In the genomic region with DNA sequence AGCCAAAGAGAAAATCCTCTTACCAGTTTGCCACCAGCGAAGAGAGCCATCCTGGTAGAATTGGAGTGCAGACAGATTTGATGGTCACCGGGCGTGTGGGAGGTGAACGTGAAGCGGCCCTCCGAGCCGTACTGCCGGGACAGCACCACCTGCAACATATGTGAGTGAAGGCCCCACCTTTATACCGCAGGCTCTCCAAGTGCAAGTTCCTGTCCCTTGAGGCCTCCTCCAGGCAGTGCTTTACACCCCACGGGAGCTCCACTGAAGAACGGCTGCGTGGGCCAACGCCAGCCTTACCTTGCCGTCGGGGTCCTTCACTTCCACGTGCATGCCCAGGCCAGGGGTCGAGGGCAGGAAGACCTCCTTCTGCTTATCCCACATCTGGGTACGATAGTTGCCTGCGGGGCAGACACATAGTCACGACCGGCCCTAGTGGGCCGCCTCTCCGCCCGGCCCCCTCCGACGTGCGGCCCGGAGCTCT, we compare ENCODE assay signal across 8 cellular contexts. TPM values are rescaled to one million over a fixed set of nuclear protein-coding genes. Genes with fewer than 3 reads are reported as not detected.
DNase-seq lines count a peak whose midpoint lies in the region; ATAC-seq and TF ChIP-seq lines count a peak whose summit lies in the region.

No MANE protein-coding gene starts in this region.

- no peaks in the 10 kb centered on the region for H3K36me3 ChIP-seq in urinary bladder (ENCODE audit: insufficient read depth)

- peaks cover 36% of the 10 kb centered on the region for H3K36me3 Mint-ChIP-seq in activated CD4-positive, alpha-beta memory T cell treated with anti-CD3 and anti-CD28 coated beads for 36 hours
- H3K36me3 Mint-ChIP-seq in naive thymus-derived CD8-positive, alpha-beta T cell, result peaks cover 0 to 44% (median 8%) of the 10 kb centered on the region in 3 donors

- H3K4me1 ChIP-seq in urinary bladder (ENCODE audit: insufficient read depth), result no peaks in the 10 kb centered on the region

- peaks cover 3% of the 10 kb centered on the region for H3K27me3 Mint-ChIP-seq in activated CD4-positive, alpha-beta memory T cell treated with anti-CD3 and anti-CD28 coated beads for 36 hours
- H3K27me3 Mint-ChIP-seq in naive thymus-derived CD8-positive, alpha-beta T cell, result peaks cover 0 to 3% (median 0%) of the 10 kb centered on the region in 5 donors

- H3K27ac ChIP-seq in urinary bladder (ENCODE audit: low read depth), result peak overlapping the region; percentile 65

- peaks cover 29% of the 10 kb centered on the region for H3K4me1 Mint-ChIP-seq in activated CD4-positive, alpha-beta memory T cell treated with anti-CD3 and anti-CD28 coated beads for 36 hours (ENCODE audit: low read depth)
- H3K4me1 Mint-ChIP-seq in naive thymus-derived CD8-positive, alpha-beta T cell, result peaks cover 14 to 37% (median 35%) of the 10 kb centered on the region in 4 donors

- intact Hi-C loops in activated CD4-positive, alpha-beta memory T cell treated with anti-CD3 and anti-CD28 coated beads for 36 hours (cut with micrococcal nuclease), result no loop called here

- CTCF ChIA-PET in activated CD4-positive, alpha-beta memory T cell treated with anti-CD3 and anti-CD28 coated beads for 36 hours (lab: Charles Lee), result interaction anchor here (1.1 to 3.0 kb wide), 3 partner anchors 16 to 266 kb away, joined by 3 to 17 read pairs (median 9); partner anchors contain the start of gene H2AZ2

- DNase-seq in EL (peak; percentile 9), HT-29 (ENCODE audit: low spot score) (peak; percentile 63), epithelial cell of esophagus (ENCODE audit: low read depth) (peak; percentile 39), inferior parietal cortex (ENCODE audit: extremely low spot score) (no peak)
- DNase-seq in activated CD4-positive, alpha-beta memory T cell treated with anti-CD3 and anti-CD28 coated beads for 36 hours, result peak; percentile 71
- DNase-seq in naive thymus-derived CD8-positive, alpha-beta T cell, result peak; percentile 15 to 76 (median 48)

- peak; percentile 41 for ATAC-seq in GM21447 (IDR thresholded peaks at IDR 0.05; ENCODE audit: unreplicated experiment)
- peak; percentile 34 to 42 for ATAC-seq in naive thymus-derived CD8-positive, alpha-beta T cell

- peak overlapping the region; percentile 91 for H3K27ac Mint-ChIP-seq in activated CD4-positive, alpha-beta memory T cell treated with anti-CD3 and anti-CD28 coated beads for 36 hours
- H3K27ac Mint-ChIP-seq in naive thymus-derived CD8-positive, alpha-beta T cell, result peak overlapping the region; percentile 89 to 99 (median 98)

- H3K4me3 Mint-ChIP-seq in activated CD4-positive, alpha-beta memory T cell treated with anti-CD3 and anti-CD28 coated beads for 36 hours, result peak overlapping the region; percentile 91
- peak overlapping the region; percentile 87 to 93 (median 91) for H3K4me3 Mint-ChIP-seq in naive thymus-derived CD8-positive, alpha-beta T cell

- POLR2A ChIA-PET in activated CD4-positive, alpha-beta memory T cell treated with anti-CD3 and anti-CD28 coated beads for 36 hours (lab: Charles Lee), result interaction anchor here (1.0 to 2.9 kb wide), 13 partner anchors 8 to 530 kb away, joined by 3 to 27 read pairs (median 5); partner anchors contain the start of genes DDX56, H2AZ2, OGDH and PPIA
- POLR2A ChIA-PET in naive thymus-derived CD8-positive, alpha-beta T cell (lab: Charles Lee), result interaction anchor here (0.6 to 4.7 kb wide), 25 partner anchors 10 to 530 kb away, joined by 3 to 64 read pairs (median 5); partner anchors contain the start of genes DDX56, H2AZ2, NUDCD3 and OGDH

- H3K9me3 Mint-ChIP-seq in activated CD4-positive, alpha-beta memory T cell treated with anti-CD3 and anti-CD28 coated beads for 36 hours, result no peaks in the 10 kb centered on the region
- no peaks in the 10 kb centered on the region for H3K9me3 Mint-ChIP-seq in naive thymus-derived CD8-positive, alpha-beta T cell

- peak overlapping the region; percentile 79 for H3K4me3 ChIP-seq in epithelial cell of esophagus (ENCODE audit: low read length)
- peak overlapping the region; percentile 68 for H3K4me3 ChIP-seq in urinary bladder (ENCODE audit: low read depth, low read length)

- WGBS in urinary bladder, result 7% methylated on average over 28 of the region's 28 CpGs

- TF ChIP-seq CTCF in epithelial cell of esophagus (IDR thresholded peaks at IDR 0.05; ENCODE audit: insufficient read depth, low read depth, low read length, missing control alignments), result no peak

RNA-seq across cellular contexts. Expression of gene TMED4, which starts 0.6 kb away (rescaled TPM):
- 119 and 134 TPM in 2 replicates for total RNA-seq in HT-29 (2014; rRNA removed; shearing (Covaris generic))
- total RNA-seq in activated CD4-positive, alpha-beta memory T cell treated with anti-CD3 and anti-CD28 coated beads for 36 hours, result 10 to 100 TPM; 74.8 to 79.1 TPM
- total RNA-seq in naive thymus-derived CD8-positive, alpha-beta T cell, result 100 to 1,000 TPM; 109 to 110 TPM
- polyA plus RNA-seq in naive thymus-derived CD8-positive, alpha-beta T cell, result 10 to 100 TPM; 61.4 to 80.4 (median 71.8) TPM
- 92.6 TPM for total RNA-seq in urinary bladder
- 70.3 TPM for polyA plus RNA-seq in urinary bladder

RNA-seq across cellular contexts. Expression of gene DDX56, which starts 7.8 kb away (rescaled TPM):
- 147 and 164 TPM in 2 replicates for total RNA-seq in HT-29 (2014; rRNA removed; shearing (Covaris generic))
- 10 to 100 TPM; 84.0 to 87.0 TPM for total RNA-seq in activated CD4-positive, alpha-beta memory T cell treated with anti-CD3 and anti-CD28 coated beads for 36 hours
- total RNA-seq in naive thymus-derived CD8-positive, alpha-beta T cell, result 100 to 1,000 TPM; 123 to 129 TPM
- polyA plus RNA-seq in naive thymus-derived CD8-positive, alpha-beta T cell, result 10 to 100 TPM; 25.3 to 48.2 (median 41.1) TPM
- 34.7 TPM for total RNA-seq in urinary bladder
- polyA plus RNA-seq in urinary bladder, result 44.6 TPM

RNA-seq across cellular contexts. Expression of gene OGDH, which starts 25.0 kb away (rescaled TPM):
- total RNA-seq in HT-29 (2014; rRNA removed; shearing (Covaris generic)), result 72.0 and 81.6 TPM in 2 replicates
- 100 to 1,000 TPM; 103 to 105 TPM for total RNA-seq in activated CD4-positive, alpha-beta memory T cell treated with anti-CD3 and anti-CD28 coated beads for 36 hours
- 10 to 100 TPM; 66.0 to 67.5 TPM for total RNA-seq in naive thymus-derived CD8-positive, alpha-beta T cell
- 10 to 100 TPM; 23.9 to 30.6 (median 25.6) TPM for polyA plus RNA-seq in naive thymus-derived CD8-positive, alpha-beta T cell
- total RNA-seq in urinary bladder, result 43.1 TPM
- 83.5 TPM for polyA plus RNA-seq in urinary bladder

RNA-seq across cellular contexts. Expression of gene NPC1L1, which starts 40.3 kb away (rescaled TPM):
- 0.13 and 0.31 TPM in 2 replicates for total RNA-seq in HT-29 (2014; rRNA removed; shearing (Covaris generic))
- total RNA-seq in activated CD4-positive, alpha-beta memory T cell treated with anti-CD3 and anti-CD28 coated beads for 36 hours, result under 1 TPM in 1 of 2 experiments, not detected in 1; 0.07 TPM
- total RNA-seq in naive thymus-derived CD8-positive, alpha-beta T cell, result under 1 TPM; 0.13 to 0.16 TPM
- not detected for polyA plus RNA-seq in naive thymus-derived CD8-positive, alpha-beta T cell
- total RNA-seq in urinary bladder, result not detected
- 0.25 TPM for polyA plus RNA-seq in urinary bladder
